Comparison of ENCODE assay signal across 10 cellular contexts in the genomic region with DNA sequence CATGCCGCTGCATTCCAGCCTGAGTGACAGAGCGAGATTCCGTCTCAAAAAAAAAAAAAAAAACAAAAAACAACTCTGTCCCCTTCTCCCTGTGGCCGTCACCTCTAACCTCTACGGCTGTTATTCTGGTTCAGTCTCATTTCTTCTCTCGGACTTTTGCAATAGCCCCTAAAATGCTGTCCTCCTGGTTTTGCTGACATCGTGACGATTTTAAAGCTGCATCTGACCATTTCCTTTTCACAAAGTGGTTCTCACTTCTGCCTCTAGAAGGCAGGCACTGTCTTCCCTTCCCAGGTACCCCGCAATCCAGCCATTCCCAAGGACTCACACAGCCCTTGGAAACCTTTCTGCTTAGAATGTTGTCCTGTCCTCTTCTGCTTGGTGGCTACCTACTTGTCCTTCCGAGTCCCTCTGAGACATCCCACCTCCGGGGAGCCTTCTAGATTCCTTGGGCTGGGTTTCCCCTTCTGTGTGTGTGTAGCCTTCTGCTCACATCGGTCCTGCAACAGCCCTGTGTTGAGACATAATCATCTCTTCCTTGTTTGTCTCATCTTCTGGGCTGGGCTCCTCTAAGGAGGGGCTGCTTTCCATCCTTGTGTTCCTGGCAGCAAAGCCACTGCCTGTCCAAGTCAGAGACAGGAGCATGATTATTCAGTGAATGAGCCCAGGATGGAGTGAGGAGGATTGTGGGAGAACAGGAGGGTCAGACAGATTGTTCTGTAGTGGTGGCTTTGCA.
DNase-seq lines count a peak whose midpoint lies in the region; ATAC-seq, FAIRE-seq and TF ChIP-seq lines count a peak whose summit lies in the region.
"Had no signal": no experiment of that assay in that cellular context is flagged by ENCODE, and none has a peak within 500 bp of the region (broad histone marks: within the 10 kb centered on the region; RNA-seq: fewer than 3 reads in every experiment).

No MANE protein-coding gene starts in this region.

- no peaks in the 10 kb centered on the region for H3K9me3 Mint-ChIP-seq in chondrocyte (ENCODE audit: low read depth)

- TF ChIP-seq POLR2A in GM12891 (IDR thresholded peaks at IDR 0.05; ENCODE audit: low read depth, low read length) = no peak

- DNase-seq in ACHN (peak; percentile 33), GM12891 (ENCODE audit: insufficient read length, low spot score) (no peak), chondrocyte (ENCODE audit: low spot score) (peak; percentile 24), mucosa of descending colon (no peak), NCI-H2227 (lab: John Stamatoyannopoulos, UW; ENCODE audit: unreplicated experiment) (no peak), NCI-H774 (lab: John Stamatoyannopoulos, UW) (no peak)
- DNase-seq: DMS 273 treated with DMSO at 0.1 percent for 48 hours had no signal

- H3K36me3 ChIP-seq in mucosa of descending colon (ENCODE audit: low read depth) = no peaks in the 10 kb centered on the region

- in situ Hi-C loops in ACHN (cut with HindIII; ENCODE audit: low pct_ligation_motif_present, low pct_unique_long_range_greater_than_20kb, low sequenced_read_pairs) = no loop called here

- H3K9me3 ChIP-seq in mucosa of descending colon = no peaks in the 10 kb centered on the region

- H3K27ac Mint-ChIP-seq in chondrocyte (ENCODE audit: unreplicated experiment) = no peak overlapping the region

- H3K4me3 ChIP-seq in mucosa of descending colon = no peak overlapping the region

- FAIRE-seq in GM12891 (lab: Jason Lieb, UNC) = peak; percentile 5
- FAIRE-seq: endometrium had no signal

- H3K4me3 Mint-ChIP-seq in chondrocyte (ENCODE audit: unreplicated experiment) = no peak overlapping the region

- intact Hi-C loops in mucosa of descending colon (cut with DNase I, micrococcal nuclease) = no loop called here

- TF ChIP-seq CTCF in chondrocyte (IDR thresholded peaks at IDR 0.05) (peak; percentile 52), mucosa of descending colon (IDR thresholded peaks at IDR 0.05) (no peak)

- peaks cover 34% of the 10 kb centered on the region for H3K4me1 Mint-ChIP-seq in chondrocyte (ENCODE audit: low read depth)

- ATAC-seq in mucosa of descending colon (peak; percentile 11), HG03439 (IDR thresholded peaks at IDR 0.05; ENCODE audit: unreplicated experiment) (no peak), HG03025 (IDR thresholded peaks at IDR 0.05; ENCODE audit: low FRiP score, unreplicated experiment) (no peak)

- no peaks in the 10 kb centered on the region for H3K36me3 Mint-ChIP-seq in chondrocyte (ENCODE audit: low read depth)

- H3K4me1 ChIP-seq in mucosa of descending colon (ENCODE audit: low read depth) = peaks cover 5% of the 10 kb centered on the region

- no peaks in the 10 kb centered on the region for H3K27me3 Mint-ChIP-seq in chondrocyte (ENCODE audit: low read depth)

TF ChIP-seq in GM12891, 5 proteins besides CTCF, POLR2A, EP300 and RAD21:
- TF ChIP-seq PAX5 (IDR thresholded peaks at IDR 0.05; ENCODE audit: insufficient read depth, low read length, severe bottlenecking) (no peak), SPI1 (IDR thresholded peaks at IDR 0.05; ENCODE audit: low read depth, low read length) (0 out of 2 replicates have a peak, but pooled peaks have one; percentile 11)

Comparison
In these comparisons a context has a peak if more than half of its experiments do, and no peak if none do; other contexts are left out.
1. DNase-seq: peak in ACHN (single experiment) and chondrocyte (single experiment); none in GM12891 (single experiment), mucosa of descending colon (0 of 3), NCI-H2227 (single experiment) and NCI-H774 (single experiment).